16 cellular contexts compared by ENCODE assay signal in the genomic region with DNA sequence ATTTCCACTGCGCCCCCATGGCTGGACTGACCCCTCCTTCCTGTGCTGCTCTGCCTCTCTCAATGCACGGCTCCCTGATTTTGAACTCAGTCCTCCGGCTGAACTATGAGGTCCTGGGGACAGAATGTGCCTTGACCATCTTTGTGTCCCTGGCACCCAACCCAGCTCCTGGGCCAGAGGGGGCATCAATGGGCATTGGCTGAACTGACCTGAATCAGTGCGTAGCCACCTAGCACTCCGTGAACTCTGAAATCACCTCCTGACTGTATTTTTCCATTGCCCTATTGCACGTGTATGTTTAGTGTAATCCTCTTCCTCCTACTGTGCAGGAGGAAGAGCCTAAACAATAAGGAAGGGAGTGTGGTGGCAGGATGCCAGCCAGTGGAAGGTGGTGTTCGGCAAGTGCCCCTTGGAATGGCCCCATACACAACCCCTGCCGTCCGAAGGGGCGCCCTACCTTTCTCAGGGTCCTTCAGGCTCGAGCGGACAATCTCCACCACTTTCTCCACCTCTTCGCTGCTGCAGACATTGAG. TPM values are rescaled to one million over a fixed set of nuclear protein-coding genes. Genes with fewer than 3 reads are reported as not detected.
DNase-seq lines count a peak whose midpoint lies in the region; ATAC-seq and TF ChIP-seq lines count a peak whose summit lies in the region.
"Had no signal": no experiment of that assay in that cellular context is flagged by ENCODE, and none has a peak within 500 bp of the region (broad histone marks: within the 10 kb centered on the region; RNA-seq: fewer than 3 reads in every experiment).

No MANE protein-coding gene starts in this region.

- H3K9ac ChIP-seq in adipocyte (ENCODE audit: low read length), result no peak overlapping the region
- H3K9ac ChIP-seq: GM23248, SK-N-SH had no signal

- peaks cover 5% of the 10 kb centered on the region for H3K4me1 Mint-ChIP-seq in activated CD8-positive, alpha-beta T cell treated with anti-CD3 and anti-CD28 coated beads for 36 hours (ENCODE audit: low read depth)
- H3K4me1 Mint-ChIP-seq in activated CD8-positive, alpha-beta T cell treated with anti-CD3 and anti-CD28 coated beads, Interleukin-2, amount 10 ng/mL, durations not matched to agents 7 days and 5 days (ENCODE audit: low read depth), result peaks cover 8% of the 10 kb centered on the region
- peaks cover 17% of the 10 kb centered on the region for H3K4me1 Mint-ChIP-seq in stimulated activated effector memory CD8-positive, alpha-beta T cell treated with anti-CD3 and anti-CD28 coated beads, Interleukin-12 subunit alpha, Interleukin-12 subunit beta, amount 100 ng/mL, for 72 hours

- H3K27me3 Mint-ChIP-seq in activated CD8-positive, alpha-beta T cell treated with anti-CD3 and anti-CD28 coated beads for 36 hours, result no peaks in the 10 kb centered on the region
- no peaks in the 10 kb centered on the region for H3K27me3 Mint-ChIP-seq in activated CD8-positive, alpha-beta T cell treated with anti-CD3 and anti-CD28 coated beads, Interleukin-2, amount 10 ng/mL, durations not matched to agents 7 days and 5 days (ENCODE audit: low read depth)

- CTCF ChIA-PET in activated CD8-positive, alpha-beta T cell treated with anti-CD3 and anti-CD28 coated beads for 36 hours (lab: Charles Lee), result no interaction called here
- CTCF ChIA-PET in activated CD8-positive, alpha-beta T cell treated with anti-CD3 and anti-CD28 coated beads, Interleukin-2, amount 10 ng/mL, durations not matched to agents 7 days and 5 days (lab: Charles Lee), result no interaction called here

- H3K4me1 ChIP-seq in adipocyte (ENCODE audit: control insufficient read depth, insufficient read depth, low read length), result peaks cover 34% of the 10 kb centered on the region
- H3K4me1 ChIP-seq: sigmoid colon had no signal

- POLR2A ChIA-PET in activated CD8-positive, alpha-beta T cell treated with anti-CD3 and anti-CD28 coated beads for 36 hours (lab: Charles Lee), result interaction anchor here (1.7 kb wide), 1 partner anchor 12 kb away, joined by 4 read pairs; no protein-coding TSS in a partner anchor
- POLR2A ChIA-PET in activated CD8-positive, alpha-beta T cell treated with anti-CD3 and anti-CD28 coated beads, Interleukin-2, amount 10 ng/mL, durations not matched to agents 7 days and 5 days (lab: Charles Lee), result no interaction called here

- peak overlapping the region; percentile 3 for H3K27ac Mint-ChIP-seq in activated CD8-positive, alpha-beta T cell treated with anti-CD3 and anti-CD28 coated beads for 36 hours
- no peak overlapping the region for H3K27ac Mint-ChIP-seq in activated CD8-positive, alpha-beta T cell treated with anti-CD3 and anti-CD28 coated beads, Interleukin-2, amount 10 ng/mL, durations not matched to agents 7 days and 5 days
- peak overlapping the region; percentile 15 for H3K27ac Mint-ChIP-seq in stimulated activated effector memory CD8-positive, alpha-beta T cell treated with anti-CD3 and anti-CD28 coated beads, Interleukin-12 subunit alpha, Interleukin-12 subunit beta, amount 100 ng/mL, for 72 hours
- H3K27ac Mint-ChIP-seq: activated naive CD4-positive, alpha-beta T cell treated with anti-CD3 and anti-CD28 coated beads for 36 hours had no signal

- no peak for ATAC-seq in activated CD8-positive, alpha-beta T cell treated with anti-CD3 and anti-CD28 coated beads for 36 hours
- ATAC-seq in activated CD8-positive, alpha-beta T cell treated with anti-CD3 and anti-CD28 coated beads, Interleukin-2, amount 10 ng/mL, durations not matched to agents 7 days and 5 days, result no peak
- peak; percentile 67 for ATAC-seq in left colon
- no peak for ATAC-seq in stimulated activated effector memory CD8-positive, alpha-beta T cell treated with anti-CD3 and anti-CD28 coated beads, Interleukin-12 subunit alpha, Interleukin-12 subunit beta, amount 100 ng/mL, for 72 hours

- no peak for TF ChIP-seq CTCF in activated CD8-positive, alpha-beta T cell treated with anti-CD3 and anti-CD28 coated beads for 36 hours (IDR thresholded peaks at IDR 0.05)

- peaks cover 54% of the 10 kb centered on the region for H3K36me3 Mint-ChIP-seq in activated CD8-positive, alpha-beta T cell treated with anti-CD3 and anti-CD28 coated beads for 36 hours (ENCODE audit: low read depth)
- H3K36me3 Mint-ChIP-seq in activated CD8-positive, alpha-beta T cell treated with anti-CD3 and anti-CD28 coated beads, Interleukin-2, amount 10 ng/mL, durations not matched to agents 7 days and 5 days (ENCODE audit: low read depth), result peaks cover 82% of the 10 kb centered on the region
- H3K36me3 Mint-ChIP-seq in stimulated activated effector memory CD8-positive, alpha-beta T cell treated with anti-CD3 and anti-CD28 coated beads, Interleukin-12 subunit alpha, Interleukin-12 subunit beta, amount 100 ng/mL, for 72 hours, result peaks cover 55% of the 10 kb centered on the region

- peaks cover 27% of the 10 kb centered on the region for H3K27me3 ChIP-seq in adipocyte (replicated peaks; ENCODE audit: control insufficient read depth, insufficient read depth, low read length)
- H3K27me3 ChIP-seq: sigmoid colon had no signal

- peaks cover 3% of the 10 kb centered on the region for H3K9me3 Mint-ChIP-seq in activated CD8-positive, alpha-beta T cell treated with anti-CD3 and anti-CD28 coated beads for 36 hours
- peaks cover 8% of the 10 kb centered on the region for H3K9me3 Mint-ChIP-seq in activated CD8-positive, alpha-beta T cell treated with anti-CD3 and anti-CD28 coated beads, Interleukin-2, amount 10 ng/mL, durations not matched to agents 7 days and 5 days (ENCODE audit: insufficient read depth)
- H3K9me3 Mint-ChIP-seq in stimulated activated effector memory CD8-positive, alpha-beta T cell treated with anti-CD3 and anti-CD28 coated beads, Interleukin-12 subunit alpha, Interleukin-12 subunit beta, amount 100 ng/mL, for 72 hours, result no peaks in the 10 kb centered on the region
- H3K9me3 Mint-ChIP-seq: activated naive CD4-positive, alpha-beta T cell treated with anti-CD3 and anti-CD28 coated beads for 36 hours had no signal

- H3K4me3 Mint-ChIP-seq in activated CD8-positive, alpha-beta T cell treated with anti-CD3 and anti-CD28 coated beads for 36 hours, result no peak overlapping the region
- H3K4me3 Mint-ChIP-seq in activated CD8-positive, alpha-beta T cell treated with anti-CD3 and anti-CD28 coated beads, Interleukin-2, amount 10 ng/mL, durations not matched to agents 7 days and 5 days, result no peak overlapping the region
- no peak overlapping the region for H3K4me3 Mint-ChIP-seq in stimulated activated effector memory CD8-positive, alpha-beta T cell treated with anti-CD3 and anti-CD28 coated beads, Interleukin-12 subunit alpha, Interleukin-12 subunit beta, amount 100 ng/mL, for 72 hours
- H3K4me3 Mint-ChIP-seq: activated naive CD4-positive, alpha-beta T cell treated with anti-CD3 and anti-CD28 coated beads for 36 hours had no signal

- H3K36me3 ChIP-seq in adipocyte (ENCODE audit: control insufficient read depth, insufficient read depth, low read length, severe bottlenecking), result no peaks in the 10 kb centered on the region
- H3K36me3 ChIP-seq: sigmoid colon had no signal

- intact Hi-C loops in activated CD8-positive, alpha-beta T cell treated with anti-CD3 and anti-CD28 coated beads for 36 hours (cut with micrococcal nuclease), result no loop called here
- intact Hi-C loops in left colon (cut with DNase I, micrococcal nuclease), result no loop called here

- peak overlapping the region; percentile 22 for H3K4me3 ChIP-seq in adipocyte (ENCODE audit: low read length)
- H3K4me3 ChIP-seq: GM23248, sigmoid colon had no signal

- DNase-seq in activated CD8-positive, alpha-beta T cell treated with anti-CD3 and anti-CD28 coated beads for 36 hours, result no peak
- no peak for DNase-seq in activated CD8-positive, alpha-beta T cell treated with anti-CD3 and anti-CD28 coated beads, Interleukin-2, amount 10 ng/mL, durations not matched to agents 7 days and 5 days
- DNase-seq in adipocyte (ENCODE audit: low read depth) (peak; percentile 17), left colon (peak; percentile 90 to 96), glomerular visceral epithelial cell (ENCODE audit: extremely low spot score) (no peak), H4 (ENCODE audit: low spot score) (no peak)
- DNase-seq in stimulated activated effector memory CD8-positive, alpha-beta T cell treated with anti-CD3 and anti-CD28 coated beads, Interleukin-12 subunit alpha, Interleukin-12 subunit beta, amount 100 ng/mL, for 72 hours (ENCODE audit: low spot score in 2 of 2), result no peak
- DNase-seq in activated CD4-positive, CD25-positive, alpha-beta regulatory T cell treated with anti-CD3 and anti-CD28 coated beads, Interleukin-2, amount 50 U/mL, for 72 hours, result no peak
- DNase-seq: activated naive CD4-positive, alpha-beta T cell treated with anti-CD3 and anti-CD28 coated beads for 36 hours; caudate nucleus; NCI-H1105 treated with DMSO at 0.1 percent for 48 hours; OCI-M1; sigmoid colon; SK-N-SH; stimulated activated CD4-positive, alpha-beta T cell treated with anti-CD3 and anti-CD28 coated beads, Interleukin-4, amount 100 ng/mL, for 4 hours had no signal

- no peaks in the 10 kb centered on the region for H3K9me3 ChIP-seq in adipocyte (ENCODE audit: control insufficient read depth, low read length)
- H3K9me3 ChIP-seq: sigmoid colon, SK-N-SH had no signal

RNA-seq across cellular contexts. Expression of gene BDH1, which starts 33.5 kb away (rescaled TPM):
- 100 to 1,000 TPM; 118 to 126 TPM for total RNA-seq in activated CD8-positive, alpha-beta T cell treated with anti-CD3 and anti-CD28 coated beads for 36 hours
- total RNA-seq in activated CD8-positive, alpha-beta T cell treated with anti-CD3 and anti-CD28 coated beads, Interleukin-2, amount 10 ng/mL, durations not matched to agents 7 days and 5 days, result 100 to 1,000 TPM; 166 to 171 TPM
- 100 to 1,000 TPM; 161 to 208 TPM for total RNA-seq in left colon
- total RNA-seq in H4 (2014; rRNA removed; shearing (Covaris generic)), result 4.9 and 9.4 TPM in 2 replicates

Comparison
In these comparisons a context has a peak if more than half of its experiments do, and no peak if none do; other contexts are left out.
1. DNase-seq: peak in adipocyte (single experiment) and left colon (2 of 2); none in activated CD8-positive, alpha-beta T cell treated with anti-CD3 and anti-CD28 coated beads for 36 hours (single experiment), activated CD8-positive, alpha-beta T cell treated with anti-CD3 and anti-CD28 coated beads, Interleukin-2, amount 10 ng/mL, durations not matched to agents 7 days and 5 days (single experiment), stimulated activated effector memory CD8-positive, alpha-beta T cell treated with anti-CD3 and anti-CD28 coated beads, Interleukin-12 subunit alpha, Interleukin-12 subunit beta, amount 100 ng/mL, for 72 hours (0 of 2), glomerular visceral epithelial cell (single experiment), H4 (single experiment) and activated CD4-positive, CD25-positive, alpha-beta regulatory T cell treated with anti-CD3 and anti-CD28 coated beads, Interleukin-2, amount 50 U/mL, for 72 hours (single experiment).
2. RNA of gene BDH1, which starts 33.5 kb away (total RNA-seq): 161 to 208 TPM in left colon, 166 to 171 TPM in activated CD8-positive, alpha-beta T cell treated with anti-CD3 and anti-CD28 coated beads, Interleukin-2, amount 10 ng/mL, durations not matched to agents 7 days and 5 days and 118 to 126 TPM in activated CD8-positive, alpha-beta T cell treated with anti-CD3 and anti-CD28 coated beads for 36 hours; 4.9 to 9.4 TPM in H4; every median in the first group is over 10 times any median in the second.